Comparison of ENCODE assay signal across 9 cellular contexts in genomic region chrX:67781132-67781531, GRCh38.
DNase-seq lines count a peak whose midpoint lies in the region; ATAC-seq and TF ChIP-seq lines count a peak whose summit lies in the region.
"Had no signal": no experiment of that assay in that cellular context is flagged by ENCODE, and none has a peak within 500 bp of the region (broad histone marks: within the 10 kb centered on the region; RNA-seq: fewer than 3 reads in every experiment).

No MANE protein-coding gene starts in this region.

- dilution Hi-C loops in mammary epithelial cell (cut with HindIII; ENCODE audit: low sequenced_read_pairs): no loop called here

- no peak overlapping the region for H3K4me3 ChIP-seq in mammary epithelial cell (replicated peaks in 1 of 3; ENCODE audit: insufficient read depth in 1 of 3, low read depth in 2 of 3, low read length in 3 of 3)
- H3K4me3 ChIP-seq in lower lobe of right lung: no peak overlapping the region
- no peak overlapping the region for H3K4me3 ChIP-seq in aorta (ENCODE audit: low read length in 2 of 2)

- in situ Hi-C loops in mammary epithelial cell (cut with MboI; ENCODE audit: low sequenced_read_pairs in 2 of 2): no loop called here

- POLR2A ChIA-PET in MCF 10A (lab: Yijun Ruan, JAX): interaction anchor here (0.6 kb wide), 2 partner anchors 14 to 219 kb away, joined by 3 to 4 read pairs; no protein-coding TSS in a partner anchor

- H3K9me3 Mint-ChIP-seq in MCF 10A (ENCODE audit: unreplicated experiment): peaks cover 13% of the 10 kb centered on the region
- H3K9me3 Mint-ChIP-seq: activated T-helper 17 cell treated with anti-CD3 and anti-CD28 coated beads, Interleukin-2, amount 50 U/mL, for 72 hours had no signal

- ATAC-seq in lower lobe of right lung (peak; percentile 36 to 47), aorta (ENCODE audit: low FRiP score) (peak; percentile 60)

- H3K27ac ChIP-seq in mammary epithelial cell (ENCODE audit: insufficient read depth, low read depth, low read length) (no peak overlapping the region), lower lobe of right lung (peak overlapping the region; percentile 36), aorta (ENCODE audit: low read depth in 1 of 2, low read length in 2 of 2) (peak overlapping the region in 1 of 2 donors; percentile 67)

- H3K36me3 Mint-ChIP-seq in MCF 10A (ENCODE audit: insufficient read depth, unreplicated experiment): no peaks in the 10 kb centered on the region

- H3K4me2 ChIP-seq in mammary epithelial cell (ENCODE audit: insufficient read depth, low read depth, low read length): no peak overlapping the region

- BruUV-seq in MCF 10A (replicated peaks; lab: Mats Ljungman, UMichigan) (no TSS peak), mammary epithelial cell (replicated peaks; lab: Mats Ljungman, UMichigan) (no TSS peak)

- H4K20me1 ChIP-seq in mammary epithelial cell (ENCODE audit: insufficient read depth, low read length): no peaks in the 10 kb centered on the region

- H3K9ac ChIP-seq in mammary epithelial cell (ENCODE audit: insufficient read depth, low read length): no peak overlapping the region

- peaks cover 5% of the 10 kb centered on the region for H3K9me3 ChIP-seq in mammary epithelial cell (replicated peaks; ENCODE audit: insufficient read depth, low read length)
- H3K9me3 ChIP-seq in lower lobe of right lung: no peaks in the 10 kb centered on the region
- H3K9me3 ChIP-seq in aorta (ENCODE audit: control insufficient read depth, low read length): no peaks in the 10 kb centered on the region

- TF ChIP-seq CTCF in MCF 10A (IDR thresholded peaks at IDR 0.05; ENCODE audit: unreplicated experiment) (peak; percentile 15), mammary epithelial cell (conservative IDR thresholded peaks at IDR 0.05 in 1 of 2, IDR thresholded peaks at IDR 0.05 in 1 of 2; ENCODE audit: extremely low read depth in 1 of 2, insufficient read depth in 1 of 2, low read depth in 1 of 2, low read length in 2 of 2) (no peak), lower lobe of right lung (IDR thresholded peaks at IDR 0.05) (peak; percentile 24)

- no peaks in the 10 kb centered on the region for H3K27me3 Mint-ChIP-seq in MCF 10A (ENCODE audit: insufficient read depth, unreplicated experiment)
- H3K27me3 Mint-ChIP-seq: activated T-helper 17 cell treated with anti-CD3 and anti-CD28 coated beads, Interleukin-2, amount 50 U/mL, for 72 hours had no signal

- H3K4me1 Mint-ChIP-seq in MCF 10A (ENCODE audit: insufficient read depth, unreplicated experiment): peaks cover 8% of the 10 kb centered on the region

- H3K36me3 ChIP-seq in mammary epithelial cell (ENCODE audit: insufficient read depth, low read length) (no peaks in the 10 kb centered on the region), lower lobe of right lung (no peaks in the 10 kb centered on the region), aorta (ENCODE audit: control insufficient read depth in 1 of 2, insufficient read depth in 2 of 2, low read length in 1 of 2) (no peaks in the 10 kb centered on the region)

- DNase-seq in MCF 10A (ENCODE audit: unreplicated experiment): no peak
- no peak for DNase-seq in mammary epithelial cell
- DNase-seq in dermis blood vessel endothelial cell: peak; percentile 57
- no peak for DNase-seq in lower lobe of right lung
- no peak for DNase-seq in aorta
- no peak for DNase-seq in DMS153 treated with DMSO at 0.1 percent for 48 hours (lab: John Stamatoyannopoulos, UW; ENCODE audit: unreplicated experiment)
- DNase-seq in SHP77 (lab: John Stamatoyannopoulos, UW): no peak
- no peak for DNase-seq in EL

- CTCF ChIA-PET in MCF 10A (lab: Yijun Ruan, JAX): interaction anchor here (0.6 to 2.1 kb wide), 5 partner anchors 11 to 436 kb away, joined by 3 to 9 read pairs (median 4); no protein-coding TSS in a partner anchor
- CTCF ChIA-PET in mammary epithelial cell (lab: Charles Lee; ENCODE audit: low non-redundant PET): no interaction called here

- no peaks in the 10 kb centered on the region for H3K27me3 ChIP-seq in mammary epithelial cell (ENCODE audit: insufficient read depth, low read length)
- H3K27me3 ChIP-seq in lower lobe of right lung (ENCODE audit: low read depth): no peaks in the 10 kb centered on the region
- H3K27me3 ChIP-seq in aorta (ENCODE audit: control insufficient read depth in 1 of 2, insufficient read depth in 2 of 2, low read length in 1 of 2): no peaks in the 10 kb centered on the region

- no peaks in the 10 kb centered on the region for H3K4me1 ChIP-seq in mammary epithelial cell (ENCODE audit: insufficient read depth, low read length)
- H3K4me1 ChIP-seq in lower lobe of right lung: peaks cover 21% of the 10 kb centered on the region
- no peaks in the 10 kb centered on the region for H3K4me1 ChIP-seq in aorta (ENCODE audit: control insufficient read depth in 1 of 2, insufficient read depth in 2 of 2, low read length in 2 of 2)

- H2AFZ ChIP-seq in mammary epithelial cell (ENCODE audit: low read depth, low read length): no peak overlapping the region

- intact Hi-C loops in MCF 10A (cut with micrococcal nuclease): loop anchor here (2.0 kb wide), 1 partner anchor 226 kb away; no protein-coding TSS in a partner anchor
- intact Hi-C loops in mammary epithelial cell (cut with micrococcal nuclease): no loop called here
- intact Hi-C loops in lower lobe of right lung (cut with DNase I): no loop called here
- intact Hi-C loops in aorta (cut with DNase I): loop anchor here in 1 of 2 donors (5.0 kb wide), 1 partner anchor 239 kb away; the partner anchor contains the start of gene AR

- WGBS in mammary epithelial cell (ENCODE audit: low coverage, missing lambda C conversion rate): 27% methylated on average over 3 of the region's 3 CpGs
- 7 to 36% methylated on average over 3 of the region's 3 CpGs for whole genome bisulfite sequencing in aorta, 2 donors

- H3K79me2 ChIP-seq in mammary epithelial cell (ENCODE audit: insufficient read depth, low read length): no peaks in the 10 kb centered on the region

- no peak overlapping the region for H3K4me3 Mint-ChIP-seq in MCF 10A (ENCODE audit: unreplicated experiment)
- H3K4me3 Mint-ChIP-seq: activated T-helper 17 cell treated with anti-CD3 and anti-CD28 coated beads, Interleukin-2, amount 50 U/mL, for 72 hours had no signal

- peak overlapping the region; percentile 88 for H3K27ac Mint-ChIP-seq in MCF 10A (ENCODE audit: low read depth, unreplicated experiment)

Comparison
In these comparisons a context has a peak if more than half of its experiments do, and no peak if none do; other contexts are left out.
1. CTCF ChIP-seq: peak in MCF 10A (single experiment) and lower lobe of right lung (single experiment); none in mammary epithelial cell (0 of 2).